In genomic region chr12:80892597-80893445, GRCh38 we compare ENCODE assay signal across 15 cellular contexts. TPM values are rescaled to one million over a fixed set of nuclear protein-coding genes. Genes with fewer than 3 reads are reported as not detected.
DNase-seq lines count a peak whose midpoint lies in the region; ATAC-seq, FAIRE-seq and TF ChIP-seq lines count a peak whose summit lies in the region.
"Had no signal": no experiment of that assay in that cellular context is flagged by ENCODE, and none has a peak within 500 bp of the region (broad histone marks: within the 10 kb centered on the region; RNA-seq: fewer than 3 reads in every experiment).

No MANE protein-coding gene starts in this region.

- H3K4me3 ChIP-seq in H7 (ENCODE audit: insufficient read depth, low read depth, low read length) (no peak overlapping the region), retinal pigment epithelial cell (ENCODE audit: low read length) (no peak overlapping the region)
- H3K4me3 ChIP-seq: pancreas had no signal

- no peak for FAIRE-seq in H54 (lab: Jason Lieb, UNC)
- FAIRE-seq: pancreas had no signal

- no peaks in the 10 kb centered on the region for H3K36me3 ChIP-seq in H7 (replicated peaks; ENCODE audit: control insufficient read depth, insufficient read depth, low read length)
- H3K36me3 ChIP-seq: pancreas had no signal

- H3K27me3 ChIP-seq in H7 (ENCODE audit: control insufficient read depth, insufficient read depth, low read length) = no peaks in the 10 kb centered on the region
- H3K27me3 ChIP-seq: pancreas had no signal

- no peak for TF ChIP-seq POLR2A in H54 (IDR thresholded peaks at IDR 0.05; ENCODE audit: low read depth, low read length)

- no peak for TF ChIP-seq CTCF in retinal pigment epithelial cell (conservative IDR thresholded peaks at IDR 0.05; ENCODE audit: low read depth, low read length)

- DNase-seq in H7 (peak; percentile 2), NCI-H69 (lab: John Stamatoyannopoulos, UW) (peak; percentile 55), retinal pigment epithelial cell (ENCODE audit: low read depth) (peak; percentile 37), SHP77 (lab: John Stamatoyannopoulos, UW) (no peak), H54 (ENCODE audit: insufficient read length, low spot score) (no peak), NCI-H1105 (lab: John Stamatoyannopoulos, UW) (no peak), SK-N-DZ (ENCODE audit: low spot score) (no peak)
- DNase-seq: CD8-positive, alpha-beta memory T cell; head of caudate nucleus; NCI-H526; pancreas; WERI-Rb-1 had no signal

- ATAC-seq in GM18499 (IDR thresholded peaks at IDR 0.05; ENCODE audit: insufficient read depth, unreplicated experiment) = peak; percentile 69
- ATAC-seq: HCT116, pancreas had no signal

RNA-seq across cellular contexts. Expression of gene LIN7A, which starts 44.9 kb away (rescaled TPM):
- total RNA-seq in H7 (2014; rRNA removed; shearing (Covaris generic)) = 7.6 and 11.9 TPM in 2 replicates
- 10.1 and 10.8 TPM in 2 replicates for polyA plus RNA-seq in SK-N-DZ (2014; cell fraction: cytosol; rRNA removed)
- polyA plus RNA-seq in SK-N-DZ (2014; cell fraction: nucleus; rRNA removed) = 13.2 and 14.8 TPM in 2 replicates
- total RNA-seq: CD8-positive, alpha-beta memory T cell; HT-29 had no signal
- polyA plus RNA-seq: CD8-positive, alpha-beta memory T cell had no signal

Comparison
In these comparisons a context has a peak if more than half of its experiments do, and no peak if none do; other contexts are left out.
1. DNase-seq: peak in H7 (single experiment), NCI-H69 (single experiment) and retinal pigment epithelial cell (single experiment); none in SHP77 (0 of 2), H54 (single experiment), NCI-H1105 (single experiment) and SK-N-DZ (single experiment).